Comparison of ENCODE assay signal across 8 cellular contexts in the genomic region with DNA sequence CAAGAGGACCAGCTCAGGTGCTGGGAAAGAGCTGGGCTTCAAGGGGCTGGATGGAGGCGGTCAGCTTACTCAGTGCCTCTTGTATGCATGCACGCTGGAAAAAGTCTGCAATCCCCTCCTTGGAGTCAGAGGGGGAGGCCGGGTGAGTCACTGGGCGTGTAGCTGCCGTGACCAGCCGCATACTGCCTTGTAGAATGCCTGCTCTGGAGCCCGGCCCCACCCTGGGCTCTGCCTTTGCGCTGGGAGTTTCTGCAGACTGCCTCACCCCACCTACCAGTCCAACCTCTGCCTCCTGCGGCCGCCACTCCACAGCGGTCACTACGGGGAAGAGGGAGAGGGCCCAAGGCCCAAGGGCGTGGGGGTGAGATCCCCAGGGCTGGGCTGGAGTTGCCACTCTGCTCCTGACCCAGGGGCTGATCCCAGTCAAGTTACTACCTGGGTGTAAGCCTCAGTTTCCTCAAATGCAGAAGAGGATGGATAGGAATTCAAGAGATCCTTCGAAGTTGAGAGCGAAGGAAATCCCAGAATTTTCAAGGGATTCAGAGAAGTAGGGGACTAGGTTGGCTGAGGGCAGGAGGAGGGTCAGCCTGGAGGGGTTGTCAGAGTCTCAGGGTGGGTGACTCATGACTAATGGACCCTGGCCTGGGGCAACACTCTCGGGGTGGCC. TPM values are rescaled to one million over a fixed set of nuclear protein-coding genes. Genes with fewer than 3 reads are reported as not detected.
DNase-seq lines count a peak whose midpoint lies in the region; ATAC-seq and TF ChIP-seq lines count a peak whose summit lies in the region.

No MANE protein-coding gene starts in this region.

- ATAC-seq in body of pancreas (peak; percentile 49), GM18873 (IDR thresholded peaks at IDR 0.05; ENCODE audit: low FRiP score, unreplicated experiment) (no peak), HG03139 (IDR thresholded peaks at IDR 0.05; ENCODE audit: unreplicated experiment) (no peak)

- H3K4me3 ChIP-seq in body of pancreas = no peak overlapping the region
- H3K4me3 ChIP-seq in kidney epithelial cell (ENCODE audit: low read depth, low read length) = no peak overlapping the region
- H3K4me3 ChIP-seq in testis = no peak overlapping the region

- TF ChIP-seq CTCF in body of pancreas (IDR thresholded peaks at IDR 0.05) = no peak
- TF ChIP-seq CTCF in kidney epithelial cell (IDR thresholded peaks at IDR 0.05; ENCODE audit: insufficient read depth, low read length, poor library complexity, severe bottlenecking) = no peak
- no peak for TF ChIP-seq CTCF in testis (IDR thresholded peaks at IDR 0.05)

- intact Hi-C loops in body of pancreas (cut with DNase I) (no loop called here), testis (cut with DNase I; ENCODE audit: low total_unique reads) (loop anchor here (10.0 kb wide), 1 partner anchor 104 kb away; the partner anchor contains the start of genes IGHMBP2 and MRPL21)

- H3K36me3 ChIP-seq in body of pancreas (replicated peaks in 1 of 2; ENCODE audit: insufficient read depth in 1 of 2, low read depth in 2 of 2) (no peaks in the 10 kb centered on the region), kidney epithelial cell (ENCODE audit: control insufficient read depth, insufficient read depth, low read length) (no peaks in the 10 kb centered on the region), testis (ENCODE audit: low read depth, missing control alignments) (no peaks in the 10 kb centered on the region)

- DNase-seq in HT-29 (ENCODE audit: low spot score) (peak; percentile 83), body of pancreas (peak in 3 of 4 donors; percentile 46 to 70 (median 60)), kidney epithelial cell (ENCODE audit: low read depth) (peak; percentile 94), testis (peak; percentile 67), NCI-H446 (lab: John Stamatoyannopoulos, UW) (no peak), GF-D8 (lab: John Stamatoyannopoulos, UW) (no peak)

- TF ChIP-seq POLR2A in body of pancreas (IDR thresholded peaks at IDR 0.05) = peak in 2 of 3 donors; percentile 3 to 9
- no peak for TF ChIP-seq POLR2A in testis (IDR thresholded peaks at IDR 0.05)

- H3K4me1 ChIP-seq in body of pancreas (peaks cover 38% of the 10 kb centered on the region), testis (peaks cover 26% of the 10 kb centered on the region)

- peak overlapping the region in 3 of 4 donors; percentile 16 to 76 (median 67) for H3K27ac ChIP-seq in body of pancreas
- peak overlapping the region; percentile 63 to 94 for H3K27ac ChIP-seq in testis

- no peaks in the 10 kb centered on the region for H3K9me3 ChIP-seq in body of pancreas
- no peaks in the 10 kb centered on the region for H3K9me3 ChIP-seq in testis

- H3K27me3 ChIP-seq in body of pancreas (peaks cover 0 to 5% of the 10 kb centered on the region in 2 donors), kidney epithelial cell (ENCODE audit: control insufficient read depth, insufficient read depth, low read length) (peaks cover 3% of the 10 kb centered on the region), testis (no peaks in the 10 kb centered on the region)

- WGBS in body of pancreas, 2 donors = 56 to 62% methylated on average over 16 of the region's 16 CpGs
- WGBS in testis, 2 donors = 70 to 79% methylated on average over 2 to 14 of the region's 16 CpGs

RNA-seq across cellular contexts. Expression of gene MRGPRF, which starts 4.1 kb away (rescaled TPM):
- 0.05 TPM in 2 replicates for total RNA-seq in HT-29 (2014; rRNA removed; shearing (Covaris generic))
- total RNA-seq in body of pancreas = 1 to 10 TPM; 4.7 to 7.6 TPM
- total RNA-seq in kidney epithelial cell = 0.34 and 1.2 TPM in 2 replicates
- 10 to 100 TPM in 1 of 2 donors, 1 to 10 TPM in 1; 10.0 to 12.2 TPM for total RNA-seq in testis
- polyA plus RNA-seq in testis (ENCODE audit: insufficient read depth, low read depth, low replicate concordance) = 21.1 TPM

RNA-seq across cellular contexts. Expression of gene MRGPRD, which starts 28.1 kb away (rescaled TPM):
- not detected in 2 replicates for total RNA-seq in HT-29 (2014; rRNA removed; shearing (Covaris generic))
- total RNA-seq in body of pancreas (not detected), kidney epithelial cell (not detected in 2 replicates), testis (not detected)
- not detected for polyA plus RNA-seq in testis (ENCODE audit: insufficient read depth, low read depth, low replicate concordance)

RNA-seq across cellular contexts. Expression of gene TPCN2, which starts 39.8 kb away (rescaled TPM):
- 21.9 and 25.1 TPM in 2 replicates for total RNA-seq in HT-29 (2014; rRNA removed; shearing (Covaris generic))
- total RNA-seq in body of pancreas = 10 to 100 TPM; 10.9 to 18.9 TPM
- total RNA-seq in kidney epithelial cell = 8.9 and 10.2 TPM in 2 replicates
- total RNA-seq in testis = 10 to 100 TPM; 28.4 to 32.5 TPM
- polyA plus RNA-seq in testis (ENCODE audit: insufficient read depth, low read depth, low replicate concordance) = 12.9 TPM

Comparison
In these comparisons a context has a peak if more than half of its experiments do, and no peak if none do; other contexts are left out.
1. DNase-seq: peak in HT-29 (single experiment), body of pancreas (3 of 4), kidney epithelial cell (single experiment) and testis (single experiment); none in NCI-H446 (0 of 2) and GF-D8 (single experiment).